15 cellular contexts compared by ENCODE assay signal in the genomic region with DNA sequence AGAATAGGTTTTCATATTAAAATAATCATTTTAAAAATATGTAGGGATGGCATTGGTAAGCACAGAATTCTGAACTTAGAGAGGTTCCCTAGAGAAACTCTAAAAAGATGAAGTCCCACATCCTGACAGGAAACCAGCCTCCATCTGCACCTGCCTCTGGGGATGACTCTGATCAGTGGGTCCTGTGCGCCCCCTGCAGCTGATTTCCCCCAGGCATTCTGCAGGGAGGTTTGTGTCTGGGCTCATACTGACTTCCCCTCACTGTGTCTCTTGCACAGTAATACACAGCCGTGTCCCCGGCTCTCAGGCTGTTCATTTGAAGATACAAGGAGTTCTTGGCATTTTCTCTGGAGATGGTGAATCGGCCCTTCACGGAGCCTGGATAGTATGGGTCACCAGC.
A peak's percentile ranks its signal among the peaks of the same experiment; 100 is the strongest.
DNase-seq lines count a peak whose midpoint lies in the region; ATAC-seq and FAIRE-seq lines count a peak whose summit lies in the region.
"Had no signal": no experiment of that assay in that cellular context is flagged by ENCODE, and none has a peak within 500 bp of the region (broad histone marks: within the 10 kb centered on the region; RNA-seq: fewer than 3 reads in every experiment).

No MANE protein-coding gene starts in this region.

- no peak overlapping the region for H3K4me3 Mint-ChIP-seq in activated CD4-positive, alpha-beta memory T cell treated with anti-CD3 and anti-CD28 coated beads for 36 hours
- H3K4me3 Mint-ChIP-seq: stimulated activated naive CD8-positive, alpha-beta T cell treated with anti-CD3 and anti-CD28 coated beads, Interleukin-15, Interleukin-2, amounts not matched to agents 100 ng/mL and 50 ng/mL, for 24 hours had no signal

- CTCF ChIA-PET in activated CD4-positive, alpha-beta memory T cell treated with anti-CD3 and anti-CD28 coated beads for 36 hours (lab: Charles Lee), result interaction anchor here (0.6 to 1.2 kb wide), 4 partner anchors 12 to 299 kb away, joined by 3 to 8 read pairs (median 3); no protein-coding TSS in a partner anchor

- intact Hi-C loops in activated CD4-positive, alpha-beta memory T cell treated with anti-CD3 and anti-CD28 coated beads for 36 hours (cut with micrococcal nuclease), result no loop called here
- intact Hi-C loops in left colon (cut with DNase I, micrococcal nuclease), result no loop called here

- no peak for FAIRE-seq in urothelium cell line (lab: Jason Lieb, UNC)

- H3K4me3 ChIP-seq in Jurkat, Clone E6-1 (ENCODE audit: low read length), result peak overlapping the region; percentile 15; the same call in 1 of the 2 replicates
- H3K4me3 ChIP-seq: mucosa of descending colon had no signal

- no peak for ATAC-seq in left colon
- ATAC-seq: left cardiac atrium, mucosa of descending colon, Right ventricle myocardium inferior, T-helper 17 cell had no signal

- H3K27me3 Mint-ChIP-seq in activated CD4-positive, alpha-beta memory T cell treated with anti-CD3 and anti-CD28 coated beads for 36 hours, result peaks cover 4% of the 10 kb centered on the region

- H3K4me1 Mint-ChIP-seq in activated CD4-positive, alpha-beta memory T cell treated with anti-CD3 and anti-CD28 coated beads for 36 hours (ENCODE audit: low read depth), result peaks cover 27% of the 10 kb centered on the region

- no peak overlapping the region for H3K27ac Mint-ChIP-seq in activated CD4-positive, alpha-beta memory T cell treated with anti-CD3 and anti-CD28 coated beads for 36 hours
- H3K27ac Mint-ChIP-seq: stimulated activated naive CD8-positive, alpha-beta T cell treated with anti-CD3 and anti-CD28 coated beads, Interleukin-15, Interleukin-2, amounts not matched to agents 100 ng/mL and 50 ng/mL, for 24 hours; T-helper 17 cell had no signal

- POLR2A ChIA-PET in activated CD4-positive, alpha-beta memory T cell treated with anti-CD3 and anti-CD28 coated beads for 36 hours (lab: Charles Lee), result no interaction called here

- peak; percentile 25 for DNase-seq in stimulated activated CD4-positive, alpha-beta T cell treated with anti-CD3 and anti-CD28 coated beads, Interleukin-1b, Interleukin-23, amount 100 ng/mL, for 48 hours
- DNase-seq in stimulated activated CD4-positive, alpha-beta T cell treated with anti-CD3 and anti-CD28 coated beads, Interleukin-12 subunit alpha, Interleukin-12 subunit beta, amount 100 ng/mL, for 4 hours, result no peak
- peak; percentile 91 for DNase-seq in Jurkat, Clone E6-1 (ENCODE audit: low read depth, low spot score)
- DNase-seq in activated CD4-positive, alpha-beta memory T cell treated with anti-CD3 and anti-CD28 coated beads for 36 hours, result peak; percentile 49
- DNase-seq in left colon, result no peak
- no peak for DNase-seq in urothelium cell line (ENCODE audit: low spot score)
- no peak for DNase-seq in NCI-H226
- DNase-seq: activated CD4-positive, alpha-beta T cell treated with anti-CD3 and anti-CD28 coated beads, Interleukin-2, amount 50 U/mL, for 4 hours; DMS79 treated with DMSO at 0.1 percent for 48 hours; left cardiac atrium; NCI-H82; T-helper 17 cell had no signal

- H3K36me3 Mint-ChIP-seq in activated CD4-positive, alpha-beta memory T cell treated with anti-CD3 and anti-CD28 coated beads for 36 hours, result no peaks in the 10 kb centered on the region

- H3K9me3 Mint-ChIP-seq in activated CD4-positive, alpha-beta memory T cell treated with anti-CD3 and anti-CD28 coated beads for 36 hours, result no peaks in the 10 kb centered on the region
- H3K9me3 Mint-ChIP-seq: stimulated activated naive CD8-positive, alpha-beta T cell treated with anti-CD3 and anti-CD28 coated beads, Interleukin-15, Interleukin-2, amounts not matched to agents 100 ng/mL and 50 ng/mL, for 24 hours had no signal

Comparison
In these comparisons a context has a peak if more than half of its experiments do, and no peak if none do; other contexts are left out.
1. DNase-seq: peak in stimulated activated CD4-positive, alpha-beta T cell treated with anti-CD3 and anti-CD28 coated beads, Interleukin-1b, Interleukin-23, amount 100 ng/mL, for 48 hours (single experiment), Jurkat, Clone E6-1 (single experiment) and activated CD4-positive, alpha-beta memory T cell treated with anti-CD3 and anti-CD28 coated beads for 36 hours (single experiment); none in stimulated activated CD4-positive, alpha-beta T cell treated with anti-CD3 and anti-CD28 coated beads, Interleukin-12 subunit alpha, Interleukin-12 subunit beta, amount 100 ng/mL, for 4 hours (single experiment), left colon (0 of 2), urothelium cell line (single experiment) and NCI-H226 (single experiment).